In genomic region chr4:80016506-80016905, GRCh38 we compare ENCODE assay signal across 19 cellular contexts. TPM values are rescaled to one million over a fixed set of nuclear protein-coding genes. Genes with fewer than 3 reads are reported as not detected.
A peak's percentile ranks its signal among the peaks of the same experiment; 100 is the strongest.
DNase-seq lines count a peak whose midpoint lies in the region; ATAC-seq and TF ChIP-seq lines count a peak whose summit lies in the region.
"Had no signal": no experiment of that assay in that cellular context is flagged by ENCODE, and none has a peak within 500 bp of the region (broad histone marks: within the 10 kb centered on the region; RNA-seq: fewer than 3 reads in every experiment).

No MANE protein-coding gene starts in this region.

- H3K9me3 ChIP-seq in DND-41 (ENCODE audit: insufficient read depth, low read length, severe bottlenecking), result no peaks in the 10 kb centered on the region
- H3K9me3 ChIP-seq in sigmoid colon, result no peaks in the 10 kb centered on the region

- H3K4me1 ChIP-seq in DND-41 (ENCODE audit: insufficient read depth, low read length), result peaks cover 72% of the 10 kb centered on the region
- peaks cover 0 to 52% (median 44%) of the 10 kb centered on the region in 4 donors for H3K4me1 ChIP-seq in sigmoid colon

- no peak for TF ChIP-seq EP300 in sigmoid colon (IDR thresholded peaks at IDR 0.05)

- 89 to 93% methylated on average over 1 of the region's 1 CpG for WGBS in sigmoid colon, 2 donors

- H3K4me1 Mint-ChIP-seq in osteocyte (ENCODE audit: unreplicated experiment), result peaks cover 19% of the 10 kb centered on the region
- H3K4me1 Mint-ChIP-seq: activated naive CD8-positive, alpha-beta T cell treated with anti-CD3 and anti-CD28 coated beads, Interleukin-2, amount 50 U/mL, for 24 hours had no signal

- peaks cover 30% of the 10 kb centered on the region for H3K36me3 ChIP-seq in DND-41 (ENCODE audit: insufficient read depth, low read length)
- H3K36me3 ChIP-seq in sigmoid colon, result peaks cover 0 to 46% (median 22%) of the 10 kb centered on the region in 4 donors

- H3K4me3 ChIP-seq in DND-41 (ENCODE audit: low read depth in 1 of 2, low read length in 2 of 2) (no peak overlapping the region; a peak in 1 of 4 replicates), choroid plexus epithelial cell (ENCODE audit: low read depth, low read length) (no peak overlapping the region), sigmoid colon (no peak overlapping the region)

- H3K27me3 ChIP-seq in DND-41 (ENCODE audit: insufficient read depth, low read length, poor library complexity), result no peaks in the 10 kb centered on the region
- no peaks in the 10 kb centered on the region for H3K27me3 ChIP-seq in sigmoid colon
- H3K27me3 ChIP-seq: foreskin keratinocyte had no signal

- TF ChIP-seq CTCF in DND-41 (IDR thresholded peaks at IDR 0.05; ENCODE audit: borderline replicate concordance, extremely low read depth, low read length, poor library complexity, severe bottlenecking), result no peak
- no peak for TF ChIP-seq CTCF in choroid plexus epithelial cell (conservative IDR thresholded peaks at IDR 0.05; ENCODE audit: low read depth, low read length)
- no peak for TF ChIP-seq CTCF in sigmoid colon (IDR thresholded peaks at IDR 0.05)
- TF ChIP-seq CTCF in osteocyte (IDR thresholded peaks at IDR 0.05), result no peak

- no peaks in the 10 kb centered on the region for H4K20me1 ChIP-seq in DND-41 (ENCODE audit: insufficient read depth, low read length)

- H3K27ac ChIP-seq in DND-41 (ENCODE audit: low read length) (peak overlapping the region; percentile 93), sigmoid colon (peak overlapping the region in 3 of 4 donors; percentile 26 to 62 (median 52))
- H3K27ac ChIP-seq: VCaP had no signal

- H2AFZ ChIP-seq in DND-41 (ENCODE audit: low read depth, low read length), result no peak overlapping the region

- H3K4me2 ChIP-seq in DND-41 (ENCODE audit: insufficient read depth, low read length), result peak overlapping the region; percentile 47

- no peak overlapping the region for H3K27ac Mint-ChIP-seq in osteocyte (ENCODE audit: unreplicated experiment)
- H3K27ac Mint-ChIP-seq: activated CD8-positive, alpha-beta T cell treated with anti-CD3 and anti-CD28 coated beads for 36 hours; activated naive CD8-positive, alpha-beta T cell treated with anti-CD3 and anti-CD28 coated beads, Interleukin-2, amount 50 U/mL, for 24 hours; T-cell had no signal

- intact Hi-C loops in sigmoid colon (cut with DNase I), result loop anchor here (5.0 kb wide), 1 partner anchor 56 kb away; the partner anchor contains the start of gene ANTXR2

- TF ChIP-seq POLR2A in sigmoid colon (IDR thresholded peaks at IDR 0.05), result no peak

- H3K27me3 Mint-ChIP-seq in osteocyte (ENCODE audit: unreplicated experiment), result no peaks in the 10 kb centered on the region
- H3K27me3 Mint-ChIP-seq: activated CD8-positive, alpha-beta T cell treated with anti-CD3 and anti-CD28 coated beads for 36 hours; activated naive CD8-positive, alpha-beta T cell treated with anti-CD3 and anti-CD28 coated beads, Interleukin-2, amount 50 U/mL, for 24 hours; T-cell had no signal

- ATAC-seq in DND-41 (ENCODE audit: insufficient read depth, low read depth), result peak; percentile 48
- ATAC-seq in HG02623 (IDR thresholded peaks at IDR 0.05; ENCODE audit: unreplicated experiment), result no peak
- no peak for ATAC-seq in GM21717 (IDR thresholded peaks at IDR 0.05; ENCODE audit: unreplicated experiment)
- ATAC-seq: left ventricle myocardium superior, Panc1 had no signal

- peaks cover 12% of the 10 kb centered on the region for H3K79me2 ChIP-seq in DND-41 (ENCODE audit: insufficient read depth, low read length)

- peak; percentile 41 for DNase-seq in DND-41
- DNase-seq in MV-4-11 (lab: John Stamatoyannopoulos, UW), result peak; percentile 52
- DNase-seq in choroid plexus epithelial cell (ENCODE audit: low read depth), result peak; percentile 43
- DNase-seq in sigmoid colon, result no peak
- DNase-seq in GM19240 (ENCODE audit: insufficient read length, low spot score), result no peak
- no peak for DNase-seq in osteocyte (ENCODE audit: extremely low spot score, unreplicated experiment)
- DNase-seq: activated CD8-positive, alpha-beta T cell treated with anti-CD3 and anti-CD28 coated beads for 36 hours; activated naive CD8-positive, alpha-beta T cell treated with anti-CD3 and anti-CD28 coated beads, Interleukin-2, amount 50 U/mL, for 24 hours; foreskin keratinocyte; H7; left ventricle myocardium superior; NCI-H2081 treated with DMSO at 0.1 percent for 48 hours; posterior cingulate gyrus; stimulated activated naive CD8-positive, alpha-beta T cell treated with anti-CD3 and anti-CD28 coated beads, Interleukin-15, Interleukin-2, amounts not matched to agents 100 U/mL and 50 U/mL, for 24 hours; T-cell had no signal

- H3K36me3 Mint-ChIP-seq in osteocyte (ENCODE audit: unreplicated experiment), result peaks cover 11% of the 10 kb centered on the region

- no peaks in the 10 kb centered on the region for H3K9me3 Mint-ChIP-seq in osteocyte (ENCODE audit: unreplicated experiment)
- H3K9me3 Mint-ChIP-seq: activated CD8-positive, alpha-beta T cell treated with anti-CD3 and anti-CD28 coated beads for 36 hours; activated naive CD8-positive, alpha-beta T cell treated with anti-CD3 and anti-CD28 coated beads, Interleukin-2, amount 50 U/mL, for 24 hours; T-cell had no signal

- H3K4me3 Mint-ChIP-seq in osteocyte (ENCODE audit: unreplicated experiment), result no peak overlapping the region
- H3K4me3 Mint-ChIP-seq: activated CD8-positive, alpha-beta T cell treated with anti-CD3 and anti-CD28 coated beads for 36 hours; activated naive CD8-positive, alpha-beta T cell treated with anti-CD3 and anti-CD28 coated beads, Interleukin-2, amount 50 U/mL, for 24 hours; T-cell had no signal

- H3K9ac ChIP-seq in DND-41 (ENCODE audit: low read depth, low read length), result peak overlapping the region; percentile 48

RNA-seq across cellular contexts. Expression of gene ANTXR2, which starts 56.5 kb away (rescaled TPM):
- 100 to 1,000 TPM; 170 to 237 (median 212) TPM for total RNA-seq in sigmoid colon
- polyA plus RNA-seq in sigmoid colon, result 10 to 100 TPM; 11.4 to 28.5 (median 13.4) TPM
- 35.3 and 39.1 TPM in 2 replicates for total RNA-seq in osteocyte

Comparison
In these comparisons a context has a peak if more than half of its experiments do, and no peak if none do; other contexts are left out.
1. DNase-seq: peak in DND-41 (single experiment), MV-4-11 (single experiment) and choroid plexus epithelial cell (single experiment); none in sigmoid colon (single experiment), GM19240 (single experiment) and osteocyte (single experiment).